ENCODE assay signal across 26 cellular contexts in genomic region chr1:204883405-204883804, GRCh38. TPM values are rescaled to one million over a fixed set of nuclear protein-coding genes. Genes with fewer than 3 reads are reported as not detected.
DNase-seq lines count a peak whose midpoint lies in the region; ATAC-seq and TF ChIP-seq lines count a peak whose summit lies in the region.
"Had no signal": no experiment of that assay in that cellular context is flagged by ENCODE, and none has a peak within 500 bp of the region (broad histone marks: within the 10 kb centered on the region; RNA-seq: fewer than 3 reads in every experiment).

No MANE protein-coding gene starts in this region.

- H3K4me2 ChIP-seq in BLaER1 (peak overlapping the region; percentile 81), hepatocyte (no peak overlapping the region)
- H3K4me2 ChIP-seq: GM23338 had no signal

- no peaks in the 10 kb centered on the region for H3K36me3 Mint-ChIP-seq in activated T-cell treated with anti-CD3 and anti-CD28 coated beads, Interleukin-2, amount 50 U/mL, for 72 hours (ENCODE audit: insufficient read depth in 2 of 2)
- H3K36me3 Mint-ChIP-seq: activated naive CD8-positive, alpha-beta T cell treated with anti-CD3 and anti-CD28 coated beads for 36 hours; CD14-positive monocyte; naive B cell had no signal

- no peaks in the 10 kb centered on the region for H3K4me1 Mint-ChIP-seq in activated T-cell treated with anti-CD3 and anti-CD28 coated beads, Interleukin-2, amount 50 U/mL, for 72 hours (ENCODE audit: low read depth)
- H3K4me1 Mint-ChIP-seq: activated naive CD8-positive, alpha-beta T cell treated with anti-CD3 and anti-CD28 coated beads for 36 hours; CD14-positive monocyte; naive B cell had no signal

- ATAC-seq in activated T-cell treated with anti-CD3 and anti-CD28 coated beads, Interleukin-2, amount 50 U/mL, for 72 hours (replicated peaks in 1 of 2), result no peak
- ATAC-seq: GM23338, K562, PC-3 had no signal

- H3K27me3 ChIP-seq in BLaER1 (no peaks in the 10 kb centered on the region), esophagus muscularis mucosa (no peaks in the 10 kb centered on the region), hepatocyte (peaks cover 11% of the 10 kb centered on the region)
- H3K27me3 ChIP-seq: tibial nerve had no signal

- H3K27ac ChIP-seq in BLaER1, result no peak overlapping the region; the same call in 1 of the 2 replicates
- peak overlapping the region; percentile 72 to 85 (median 79) for H3K27ac ChIP-seq in esophagus muscularis mucosa (replicated peaks in 1 of 4)
- H3K27ac ChIP-seq in hepatocyte, result no peak overlapping the region

- no peak for TF ChIP-seq EP300 in esophagus muscularis mucosa (IDR thresholded peaks at IDR 0.05)

- H3K9me2 ChIP-seq in hepatocyte (replicated peaks; ENCODE audit: insufficient read depth), result no peaks in the 10 kb centered on the region

- no peak overlapping the region for H3K4me3 Mint-ChIP-seq in activated T-cell treated with anti-CD3 and anti-CD28 coated beads, Interleukin-2, amount 50 U/mL, for 72 hours
- H3K4me3 Mint-ChIP-seq: activated naive CD8-positive, alpha-beta T cell treated with anti-CD3 and anti-CD28 coated beads for 36 hours; GM23338; HFFc6; naive B cell; stimulated activated naive CD8-positive, alpha-beta T cell treated with anti-CD3 and anti-CD28 coated beads, Interleukin-15, Interleukin-2, amounts not matched to agents 100 ng/mL and 50 ng/mL, for 24 hours; T-helper 2 cell treated with Interferon-gamma antibody and Interleukin-4, amounts not matched to agents 5 μg/mL and 100 μg/mL, for 36 hours had no signal

- H4K20me1 ChIP-seq in BLaER1 (no peaks in the 10 kb centered on the region), hepatocyte (ENCODE audit: insufficient read depth, poor library complexity, severe bottlenecking) (no peaks in the 10 kb centered on the region)

- H3K4me3 ChIP-seq in BLaER1 (no peak overlapping the region), esophagus muscularis mucosa (no peak overlapping the region), hepatocyte (no peak overlapping the region)
- H3K4me3 ChIP-seq: GM23338, K562, tibial nerve had no signal

- H3K9me3 Mint-ChIP-seq in activated T-cell treated with anti-CD3 and anti-CD28 coated beads, Interleukin-2, amount 50 U/mL, for 72 hours, result no peaks in the 10 kb centered on the region
- H3K9me3 Mint-ChIP-seq: activated naive CD8-positive, alpha-beta T cell treated with anti-CD3 and anti-CD28 coated beads for 36 hours; CD14-positive monocyte; GM23338; HFFc6; stimulated activated naive CD8-positive, alpha-beta T cell treated with anti-CD3 and anti-CD28 coated beads, Interleukin-15, Interleukin-2, amounts not matched to agents 100 ng/mL and 50 ng/mL, for 24 hours; T-helper 2 cell treated with Interferon-gamma antibody and Interleukin-4, amounts not matched to agents 5 μg/mL and 100 μg/mL, for 36 hours had no signal

- H2AFZ ChIP-seq in hepatocyte, result no peak overlapping the region
- H2AFZ ChIP-seq: GM23338 had no signal

- no peak overlapping the region for H3K9ac ChIP-seq in BLaER1

- TF ChIP-seq CTCF in esophagus muscularis mucosa (IDR thresholded peaks at IDR 0.05) (no peak), hepatocyte (IDR thresholded peaks at IDR 0.05; ENCODE audit: poor library complexity) (no peak), GM20000 (IDR thresholded peaks at IDR 0.05; ENCODE audit: extremely low read depth, missing control alignments) (no peak)

- DNase-seq in NCI-H69 (lab: John Stamatoyannopoulos, UW) (peak; percentile 75), esophagus muscularis mucosa (ENCODE audit: extremely low spot score) (no peak), myocyte (ENCODE audit: low read depth) (peak; percentile 28), hepatocyte (ENCODE audit: low spot score) (no peak), GM20000 (ENCODE audit: low spot score) (no peak)
- DNase-seq in activated T-cell treated with anti-CD3 and anti-CD28 coated beads, Interleukin-2, amount 50 U/mL, for 72 hours, result no peak
- DNase-seq: activated CD4-positive, alpha-beta T cell treated with anti-CD3 and anti-CD28 coated beads for 4 hours; activated effector memory CD4-positive, alpha-beta T cell treated with anti-CD3 and anti-CD28 coated beads, Interleukin-2, amount 50 U/mL, for 16 hours; activated naive CD8-positive, alpha-beta T cell treated with anti-CD3 and anti-CD28 coated beads for 36 hours; activated T-cell treated with anti-CD3 and anti-CD28 coated beads for 4 hours; central memory CD4-positive, alpha-beta T cell; HFFc6; kidney glomerular epithelial cell; mesendoderm; naive B cell; NCI-H510A treated with DMSO at 0.1 percent for 48 hours; nucleus accumbens; PC-3 had no signal

- H3K9me3 ChIP-seq in BLaER1 (no peaks in the 10 kb centered on the region), esophagus muscularis mucosa (no peaks in the 10 kb centered on the region), hepatocyte (ENCODE audit: low read depth) (no peaks in the 10 kb centered on the region)
- H3K9me3 ChIP-seq: tibial nerve had no signal

- H3K4me1 ChIP-seq in BLaER1 (peaks cover 100% of the 10 kb centered on the region), esophagus muscularis mucosa (peaks cover 33 to 99% (median 94%) of the 10 kb centered on the region in 4 donors), hepatocyte (ENCODE audit: insufficient read depth) (no peaks in the 10 kb centered on the region)

- no peak for TF ChIP-seq POLR2A in esophagus muscularis mucosa (IDR thresholded peaks at IDR 0.05; ENCODE audit: low read depth)

- H3K79me2 ChIP-seq in hepatocyte, result no peaks in the 10 kb centered on the region

- no peaks in the 10 kb centered on the region for H3K36me3 ChIP-seq in BLaER1
- H3K36me3 ChIP-seq in esophagus muscularis mucosa, result no peaks in the 10 kb centered on the region
- H3K36me3 ChIP-seq in hepatocyte (replicated peaks; ENCODE audit: insufficient read depth, low read depth), result no peaks in the 10 kb centered on the region
- H3K36me3 ChIP-seq: tibial nerve had no signal

- intact Hi-C loops in esophagus muscularis mucosa (cut with DNase I), result no loop called here

- no peak overlapping the region for H3K27ac Mint-ChIP-seq in activated T-cell treated with anti-CD3 and anti-CD28 coated beads, Interleukin-2, amount 50 U/mL, for 72 hours
- H3K27ac Mint-ChIP-seq: activated naive CD8-positive, alpha-beta T cell treated with anti-CD3 and anti-CD28 coated beads for 36 hours; CD14-positive monocyte; GM23338; HFFc6; naive B cell; stimulated activated naive CD8-positive, alpha-beta T cell treated with anti-CD3 and anti-CD28 coated beads, Interleukin-15, Interleukin-2, amounts not matched to agents 100 ng/mL and 50 ng/mL, for 24 hours; T-helper 2 cell treated with Interferon-gamma antibody and Interleukin-4, amounts not matched to agents 5 μg/mL and 100 μg/mL, for 36 hours had no signal

- WGBS in esophagus muscularis mucosa, result no CpG with 5 or more reads among the region's 3 CpGs
- 85% methylated on average over 3 of the region's 3 CpGs for WGBS in hepatocyte (ENCODE audit: low lambda C conversion rate, missing lambda C conversion rate)

- H3K27me3 Mint-ChIP-seq in activated T-cell treated with anti-CD3 and anti-CD28 coated beads, Interleukin-2, amount 50 U/mL, for 72 hours (ENCODE audit: low read depth), result peaks cover 9% of the 10 kb centered on the region

RNA-seq across cellular contexts. Expression of gene NFASC, which starts 12.7 kb away (rescaled TPM):
- total RNA-seq in esophagus muscularis mucosa (100 to 1,000 TPM in 1 of 4 donors, 10 to 100 TPM in 3; 31.1 to 122 (median 64.7) TPM), myocyte (0.80 and 1.1 TPM in 2 replicates), hepatocyte (1.0 and 2.2 TPM in 2 replicates)
- 5.3 TPM for polyA plus RNA-seq in myocyte (2012)
- polyA plus RNA-seq in hepatocyte, result 0.75 and 1.7 TPM in 2 replicates
- total RNA-seq in activated T-cell treated with anti-CD3 and anti-CD28 coated beads, Interleukin-2, amount 50 U/mL, for 72 hours, result under 1 TPM; 0.23 to 0.38 TPM
- total RNA-seq: pulmonary artery endothelial cell had no signal
- polyA plus RNA-seq: CD14-positive monocyte had no signal

Comparison
In these comparisons a context has a peak if more than half of its experiments do, and no peak if none do; other contexts are left out.
1. H3K27ac ChIP-seq: peak in esophagus muscularis mucosa (4 of 4); none in BLaER1 (single experiment) and hepatocyte (single experiment).
2. DNase-seq: peak in NCI-H69 (single experiment) and myocyte (single experiment); none in esophagus muscularis mucosa (single experiment), hepatocyte (single experiment), GM20000 (single experiment) and activated T-cell treated with anti-CD3 and anti-CD28 coated beads, Interleukin-2, amount 50 U/mL, for 72 hours (0 of 2).
3. RNA of gene NFASC, which starts 12.7 kb away (total RNA-seq): 31.1 to 122 TPM in esophagus muscularis mucosa; 1.0 to 2.2 TPM in hepatocyte, 0.80 to 1.1 TPM in myocyte and 0.23 to 0.38 TPM in activated T-cell treated with anti-CD3 and anti-CD28 coated beads, Interleukin-2, amount 50 U/mL, for 72 hours; every median in the first group is over 10 times any median in the second.